In genomic region chr6:36546664-36546957, GRCh38 we compare ENCODE assay signal across 8 cellular contexts. TPM values are rescaled to one million over a fixed set of nuclear protein-coding genes. Genes with fewer than 3 reads are reported as not detected.
A peak's percentile ranks its signal among the peaks of the same experiment; 100 is the strongest.
DNase-seq lines count a peak whose midpoint lies in the region; ATAC-seq and TF ChIP-seq lines count a peak whose summit lies in the region.

No MANE protein-coding gene starts in this region.

- H3K4me2 ChIP-seq in BLaER1 treated with 17β-estradiol and CSF1 and Interleukin-3, amounts not matched to agents 10 nM and 100 nM, result peak overlapping the region; percentile 87 to 100 (median 95)
- peak overlapping the region; percentile 93 for H3K4me2 ChIP-seq in Karpas-422 (ENCODE audit: low read depth, low read length, poor library complexity, severe bottlenecking)

- H3K27ac ChIP-seq in BLaER1 treated with 17β-estradiol and CSF1 and Interleukin-3, amounts not matched to agents 10 nM and 100 nM, result peak overlapping the region; percentile 89 to 99 (median 98)
- H3K27ac ChIP-seq in Karpas-422 (ENCODE audit: low read length) (peak overlapping the region; percentile 74), dorsolateral prefrontal cortex (peak overlapping the region; percentile 51 to 100 (median 97))

- no peak overlapping the region for H2AFZ ChIP-seq in Karpas-422 (ENCODE audit: low read length)

- H3K4me1 Mint-ChIP-seq in naive B cell, result peaks cover 38 to 74% (median 47%) of the 10 kb centered on the region in 3 donors

- H3K9me3 ChIP-seq in BLaER1 treated with 17β-estradiol and CSF1 and Interleukin-3, amounts not matched to agents 10 nM and 100 nM (replicated peaks in 1 of 11), result no peaks in the 10 kb centered on the region
- H3K9me3 ChIP-seq in Karpas-422 (ENCODE audit: low read length), result no peaks in the 10 kb centered on the region

- H3K27me3 ChIP-seq in BLaER1 treated with 17β-estradiol and CSF1 and Interleukin-3, amounts not matched to agents 10 nM and 100 nM, result no peaks in the 10 kb centered on the region
- H3K27me3 ChIP-seq in Karpas-422 (ENCODE audit: low read length), result no peaks in the 10 kb centered on the region
- no peaks in the 10 kb centered on the region for H3K27me3 ChIP-seq in dorsolateral prefrontal cortex

- peak overlapping the region; percentile 94 to 100 (median 98) for H3K9ac ChIP-seq in BLaER1 treated with 17β-estradiol and CSF1 and Interleukin-3, amounts not matched to agents 10 nM and 100 nM
- H3K9ac ChIP-seq in Karpas-422 (ENCODE audit: low read length), result peak overlapping the region; percentile 85

- H3K9me3 Mint-ChIP-seq in naive B cell, result peaks cover 0 to 1% (median 0%) of the 10 kb centered on the region in 7 donors

- H4K20me1 ChIP-seq in BLaER1 treated with 17β-estradiol and CSF1 and Interleukin-3, amounts not matched to agents 10 nM and 100 nM, result peaks cover 0 to 49% (median 37%) of the 10 kb centered on the region in 11 experiments; a peak in 19 of 22 replicates
- H4K20me1 ChIP-seq in Karpas-422 (ENCODE audit: insufficient read depth, low read depth, low read length), result no peaks in the 10 kb centered on the region

- peak overlapping the region; percentile 95 to 98 (median 96) for H3K27ac Mint-ChIP-seq in naive B cell

- peaks cover 69 to 79% (median 77%) of the 10 kb centered on the region in 10 experiments for H3K4me1 ChIP-seq in BLaER1 treated with 17β-estradiol and CSF1 and Interleukin-3, amounts not matched to agents 10 nM and 100 nM
- peaks cover 48% of the 10 kb centered on the region for H3K4me1 ChIP-seq in Karpas-422 (ENCODE audit: low read length)

- no peak for TF ChIP-seq CTCF in dorsolateral prefrontal cortex (IDR thresholded peaks at IDR 0.05 in 54 of 56, conservative IDR thresholded peaks at IDR 0.05 in 2 of 56; ENCODE audit: low read depth in 1 of 56, partially characterized antibody in 56 of 56)

- H3K9me2 ChIP-seq in Karpas-422 (replicated peaks; ENCODE audit: insufficient read depth, low read length), result no peaks in the 10 kb centered on the region

- H3K4me3 Mint-ChIP-seq in naive B cell, result peak overlapping the region; percentile 96 to 100 (median 99)

- intact Hi-C loops in dorsolateral prefrontal cortex (cut with DNase I), result loop anchor here (2.0 to 10.0 kb wide), 7 partner anchors 48 to 216 kb away; partner anchors contain the start of genes KCTD20 (in 2 of the 2), PXT1 (in 2 of the 2) and SRSF3 (in 1 of the 2)
- intact Hi-C loops in posterior vena cava (cut with DNase I), result loop anchor here in 1 of 2 donors (5.0 kb wide), 1 partner anchor 51 kb away; no protein-coding TSS in a partner anchor

- no peaks in the 10 kb centered on the region for H3K27me3 Mint-ChIP-seq in naive B cell

- DNase-seq in Karpas-422, result no peak
- no peak for DNase-seq in dorsolateral prefrontal cortex
- no peak for DNase-seq in naive B cell
- no peak for DNase-seq in A172 (ENCODE audit: low spot score)
- DNase-seq in posterior vena cava (ENCODE audit: low spot score), result no peak
- DNase-seq in stimulated activated CD4-positive, alpha-beta T cell treated with anti-CD3 and anti-CD28 coated beads, Interleukin-2, amount 100 ng/mL, for 24 hours, result no peak

- peak overlapping the region; percentile 78 to 99 (median 94) for H3K4me3 ChIP-seq in BLaER1 treated with 17β-estradiol and CSF1 and Interleukin-3, amounts not matched to agents 10 nM and 100 nM
- peak overlapping the region; percentile 81 for H3K4me3 ChIP-seq in Karpas-422 (ENCODE audit: low read length)
- peak overlapping the region; percentile 58 to 100 (median 96) for H3K4me3 ChIP-seq in dorsolateral prefrontal cortex

- H3K79me2 ChIP-seq in Karpas-422 (ENCODE audit: low read length), result peaks cover 51% of the 10 kb centered on the region

- peaks cover 4 to 36% (median 27%) of the 10 kb centered on the region in 11 experiments; a peak in 20 of 22 replicates for H3K36me3 ChIP-seq in BLaER1 treated with 17β-estradiol and CSF1 and Interleukin-3, amounts not matched to agents 10 nM and 100 nM
- H3K36me3 ChIP-seq in Karpas-422 (ENCODE audit: insufficient read depth, low read length), result no peaks in the 10 kb centered on the region

- peaks cover 5 to 7% of the 10 kb centered on the region in 2 donors for H3K36me3 Mint-ChIP-seq in naive B cell

- no peak for ATAC-seq in naive B cell (ENCODE audit: low read depth in 2 of 2)
- ATAC-seq in HG03280 (IDR thresholded peaks at IDR 0.05; ENCODE audit: unreplicated experiment), result no peak

RNA-seq across cellular contexts. Expression of gene STK38, which starts 0.7 kb away (rescaled TPM):
- 16.8 and 31.5 TPM in 2 replicates for total RNA-seq in Karpas-422 (2014; rRNA removed; shearing (Covaris generic); ENCODE audit: low replicate concordance)
- total RNA-seq in dorsolateral prefrontal cortex (10 to 100 TPM in 106 of 120 experiments, 1 to 10 TPM in 14; 6.3 to 23.4 (median 13.6) TPM), posterior vena cava (10 to 100 TPM; 32.1 to 32.7 TPM)
- 10 to 100 TPM; 16.8 to 57.7 (median 36.3) TPM for polyA plus RNA-seq in naive B cell (ENCODE audit: low read depth in 6 of 6)
- total RNA-seq in A172 (2014; rRNA removed; shearing (Covaris generic)), result 23.7 and 25.3 TPM in 2 replicates

RNA-seq across cellular contexts. Expression of gene SRSF3, which starts 47.6 kb away (rescaled TPM):
- total RNA-seq in Karpas-422 (2014; rRNA removed; shearing (Covaris generic); ENCODE audit: low replicate concordance), result 216 and 248 TPM in 2 replicates
- total RNA-seq in dorsolateral prefrontal cortex (100 to 1,000 TPM; 108 to 194 (median 145) TPM), posterior vena cava (100 to 1,000 TPM; 170 to 190 TPM)
- polyA plus RNA-seq in naive B cell (ENCODE audit: low read depth in 6 of 6), result 100 to 1,000 TPM; 246 to 396 (median 285) TPM
- 238 and 255 TPM in 2 replicates for total RNA-seq in A172 (2014; rRNA removed; shearing (Covaris generic))
